In the genomic region with DNA sequence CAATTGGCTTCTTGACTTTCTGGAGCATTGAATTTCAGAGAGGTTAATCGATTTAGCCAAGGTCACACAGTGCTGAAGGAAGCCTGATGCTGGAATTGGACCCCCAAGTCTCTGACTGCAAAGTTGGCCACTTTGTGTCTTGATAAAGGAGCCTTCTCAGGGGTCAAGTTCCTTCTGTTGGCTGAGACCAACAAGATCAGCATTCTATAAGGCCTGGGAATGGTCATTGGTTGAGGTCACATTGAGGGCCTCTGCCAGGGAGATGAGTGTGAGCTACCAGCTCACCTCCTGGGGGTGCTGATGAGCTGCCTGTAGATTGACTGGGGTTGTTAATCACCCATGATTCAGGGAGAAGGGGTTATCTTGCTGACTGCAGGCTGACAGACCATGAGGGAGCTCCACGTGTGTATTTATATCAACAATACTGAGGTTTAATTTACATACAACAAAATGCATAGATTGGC, we compare ENCODE assay signal across 14 cellular contexts. TPM values are rescaled to one million over a fixed set of nuclear protein-coding genes. Genes with fewer than 3 reads are reported as not detected.
DNase-seq lines count a peak whose midpoint lies in the region; ATAC-seq and TF ChIP-seq lines count a peak whose summit lies in the region.
"Had no signal": no experiment of that assay in that cellular context is flagged by ENCODE, and none has a peak within 500 bp of the region (broad histone marks: within the 10 kb centered on the region; RNA-seq: fewer than 3 reads in every experiment).

No MANE protein-coding gene starts in this region.

- no peak overlapping the region for H3K27ac ChIP-seq in SJCRH30
- H3K27ac ChIP-seq: pancreas, thyroid gland had no signal

- peaks cover 9% of the 10 kb centered on the region; the same call in 1 of the 2 replicates for H3K9me3 ChIP-seq in SJCRH30 (replicated peaks)
- H3K9me3 ChIP-seq: pancreas, thyroid gland had no signal

- DNase-seq in A172 (ENCODE audit: low spot score) (peak; percentile 1), GM20000 (ENCODE audit: low spot score) (peak; percentile 50), SJCRH30 (peak; percentile 19 to 42), epithelial cell of proximal tubule (ENCODE audit: low read depth) (no peak), GM19240 (ENCODE audit: insufficient read length, low spot score) (no peak), mesenteric fat pad (ENCODE audit: low spot score) (no peak)
- DNase-seq: activated gamma-delta T cell treated with Interleukin-2 at 50 U/mL for 16 hours; CD4-positive, alpha-beta memory T cell; foreskin melanocyte; NCI-H2227 treated with DMSO at 0.1 percent for 48 hours; pancreas; thyroid gland had no signal

- no peaks in the 10 kb centered on the region for H3K36me3 ChIP-seq in SJCRH30
- H3K36me3 ChIP-seq: pancreas, thyroid gland had no signal

- no peaks in the 10 kb centered on the region; the same call in 1 of the 2 replicates for H3K27me3 ChIP-seq in SJCRH30
- H3K27me3 ChIP-seq: pancreas, thyroid gland had no signal

- ATAC-seq in GM18858 (IDR thresholded peaks at IDR 0.05; ENCODE audit: unreplicated experiment) (no peak), HG03159 (IDR thresholded peaks at IDR 0.05; ENCODE audit: unreplicated experiment) (no peak)
- ATAC-seq: pancreas had no signal

- no peaks in the 10 kb centered on the region for H3K4me1 ChIP-seq in SJCRH30
- H3K4me1 ChIP-seq: pancreas, thyroid gland had no signal

- no peak for TF ChIP-seq CTCF in GM20000 (IDR thresholded peaks at IDR 0.05; ENCODE audit: extremely low read depth, missing control alignments)
- TF ChIP-seq CTCF in epithelial cell of proximal tubule (conservative IDR thresholded peaks at IDR 0.05; ENCODE audit: low read depth, low read length) = peak; percentile 49

- H3K4me3 ChIP-seq in SJCRH30 (no peak overlapping the region), epithelial cell of proximal tubule (ENCODE audit: low read depth, low read length) (no peak overlapping the region)
- H3K4me3 ChIP-seq: pancreas, thyroid gland had no signal

RNA-seq across cellular contexts. Expression of a gene that starts 54.5 kb away (rescaled TPM):
- 14.6 and 22.2 TPM in 2 replicates for total RNA-seq in A172 (2014; rRNA removed; shearing (Covaris generic))
- total RNA-seq in SJCRH30 (2014; rRNA removed; shearing (Covaris generic)) = 22.5 and 22.7 TPM in 2 replicates
- 63.8 and 66.5 TPM in 2 replicates for total RNA-seq in epithelial cell of proximal tubule
- 28.3 TPM for total RNA-seq in mesenteric fat pad

Comparison
In these comparisons a context has a peak if more than half of its experiments do, and no peak if none do; other contexts are left out.
1. DNase-seq: peak in A172 (single experiment), GM20000 (single experiment) and SJCRH30 (2 of 2); none in epithelial cell of proximal tubule (single experiment), GM19240 (single experiment) and mesenteric fat pad (single experiment).